9 cellular contexts compared by ENCODE assay signal in the genomic region with DNA sequence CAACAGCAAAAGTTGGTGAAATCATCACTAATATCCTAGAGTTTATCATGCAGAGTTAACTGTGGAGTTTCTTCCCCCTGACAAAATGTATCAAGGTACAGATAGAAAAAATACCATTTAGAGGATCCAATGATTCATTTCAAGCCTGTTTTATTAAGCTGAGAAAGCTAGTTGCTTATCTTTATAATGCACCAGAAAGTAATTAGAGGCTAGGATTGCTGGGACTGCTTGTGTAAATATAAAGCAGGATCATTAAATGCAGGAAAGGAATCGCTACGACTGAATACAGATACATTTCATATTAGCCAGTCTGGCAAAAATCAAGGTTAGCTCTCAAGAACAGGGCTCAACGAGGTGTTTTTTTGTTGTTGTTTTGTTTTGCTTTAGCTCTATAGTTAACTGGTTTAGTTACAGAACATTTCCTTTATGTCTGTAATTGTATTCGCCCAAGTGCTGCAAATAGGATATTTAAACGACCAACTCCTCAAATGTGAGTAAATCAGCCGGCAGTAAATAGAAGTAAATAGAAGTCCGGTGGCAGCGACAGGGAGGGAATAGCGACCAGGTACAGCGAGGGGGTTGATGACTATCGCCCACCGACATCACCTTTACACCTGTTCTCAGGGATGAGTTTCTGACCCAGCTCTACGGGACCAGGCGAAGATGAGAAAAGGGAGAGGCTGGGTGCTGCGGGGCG. TPM values are rescaled to one million over a fixed set of nuclear protein-coding genes. Genes with fewer than 3 reads are reported as not detected.
DNase-seq lines count a peak whose midpoint lies in the region; FAIRE-seq and TF ChIP-seq lines count a peak whose summit lies in the region.
"Had no signal": no experiment of that assay in that cellular context is flagged by ENCODE, and none has a peak within 500 bp of the region (broad histone marks: within the 10 kb centered on the region; RNA-seq: fewer than 3 reads in every experiment).

No MANE protein-coding gene starts in this region.

- peaks cover 43% of the 10 kb centered on the region for H3K4me1 Mint-ChIP-seq in endothelial cell (ENCODE audit: unreplicated experiment)

- peak overlapping the region; percentile 93 for H3K9ac ChIP-seq in OCI-LY1 (ENCODE audit: low read length)

- H2AFZ ChIP-seq in OCI-LY1 (ENCODE audit: low read length) (no peak overlapping the region), neuron (ENCODE audit: low read depth, low read length) (peak overlapping the region; percentile 53)

- H3K79me2 ChIP-seq in OCI-LY1 (ENCODE audit: insufficient read depth, low read length), result peaks cover 66% of the 10 kb centered on the region

- H3K4me3 Mint-ChIP-seq in endothelial cell (ENCODE audit: unreplicated experiment), result peak overlapping the region; percentile 98

- H3K9me3 Mint-ChIP-seq in endothelial cell (ENCODE audit: unreplicated experiment), result no peaks in the 10 kb centered on the region

- H3K4me3 ChIP-seq in OCI-LY1 (ENCODE audit: low read depth, low read length, poor library complexity, severe bottlenecking), result peak overlapping the region; percentile 79
- H3K4me3 ChIP-seq in neuron (ENCODE audit: low read length), result peak overlapping the region; percentile 93

- H3K27ac Mint-ChIP-seq in endothelial cell (ENCODE audit: unreplicated experiment), result peak overlapping the region; percentile 96

- no peaks in the 10 kb centered on the region for H3K27me3 ChIP-seq in OCI-LY1 (ENCODE audit: insufficient read depth, low read length)
- no peaks in the 10 kb centered on the region for H3K27me3 ChIP-seq in neuron (ENCODE audit: insufficient read depth, low read length)

- H3K36me3 ChIP-seq in OCI-LY1 (ENCODE audit: insufficient read depth, low read length) (peaks cover 35% of the 10 kb centered on the region), neuron (ENCODE audit: insufficient read depth, low read length) (no peaks in the 10 kb centered on the region)

- peak overlapping the region; percentile 77 for H3K4me2 ChIP-seq in OCI-LY1 (ENCODE audit: low read length)

- peaks cover 8% of the 10 kb centered on the region; the same call in 1 of the 2 replicates for H3F3A ChIP-seq in OCI-LY1 (ENCODE audit: insufficient read depth, low read length)

- peak overlapping the region; percentile 100 for H3K27ac ChIP-seq in OCI-LY1 (ENCODE audit: low read depth, low read length, poor library complexity, severe bottlenecking)

- no peaks in the 10 kb centered on the region for H3K9me3 ChIP-seq in OCI-LY1 (ENCODE audit: low read length)
- no peaks in the 10 kb centered on the region for H3K9me3 ChIP-seq in neuron (ENCODE audit: low read length)

- FAIRE-seq in frontal cortex (lab: Jason Lieb, UNC), result no peak

- H3K4me1 ChIP-seq in OCI-LY1 (ENCODE audit: insufficient read depth, low read length, severe bottlenecking), result peaks cover 77% of the 10 kb centered on the region
- H3K4me1 ChIP-seq in neuron (ENCODE audit: insufficient read depth, low read length), result peaks cover 22% of the 10 kb centered on the region

- TF ChIP-seq CTCF in OCI-LY1 (IDR thresholded peaks at IDR 0.05; ENCODE audit: low read length), result no peak
- no peak for TF ChIP-seq CTCF in endothelial cell (IDR thresholded peaks at IDR 0.05; ENCODE audit: unreplicated experiment)

- H4K20me1 ChIP-seq in OCI-LY1 (ENCODE audit: insufficient read depth, low read length), result no peaks in the 10 kb centered on the region

- H3K27me3 Mint-ChIP-seq in endothelial cell (ENCODE audit: unreplicated experiment), result peaks cover 4% of the 10 kb centered on the region

- DNase-seq in NCI-H2171 treated with DMSO at 0.1 percent for 48 hours (lab: John Stamatoyannopoulos, UW) (peak; percentile 52), NCI-H2171 (lab: John Stamatoyannopoulos, UW) (no peak), endothelial cell (ENCODE audit: low spot score) (no peak), frontal cortex (ENCODE audit: low spot score in 2 of 2) (no peak), AG08396 (ENCODE audit: low spot score) (no peak), germinal center (ENCODE audit: low spot score) (no peak)

- no peaks in the 10 kb centered on the region for H3K9me2 ChIP-seq in OCI-LY1 (ENCODE audit: low read depth, low read length)

- peaks cover 8% of the 10 kb centered on the region for H3K36me3 Mint-ChIP-seq in endothelial cell (ENCODE audit: low read depth, unreplicated experiment)

RNA-seq across cellular contexts. Expression of a gene that starts 0.7 kb away (rescaled TPM):
- 43.7 TPM for total RNA-seq in endothelial cell (ENCODE audit: unreplicated experiment)
- total RNA-seq in frontal cortex, result 64.0 TPM

RNA-seq across cellular contexts. Expression of a gene that starts 36.7 kb away (rescaled TPM):
- total RNA-seq in endothelial cell (ENCODE audit: unreplicated experiment) (0.36 TPM), frontal cortex (under 0.01 TPM)
- total RNA-seq: Daoy had no signal
